In the genomic region with DNA sequence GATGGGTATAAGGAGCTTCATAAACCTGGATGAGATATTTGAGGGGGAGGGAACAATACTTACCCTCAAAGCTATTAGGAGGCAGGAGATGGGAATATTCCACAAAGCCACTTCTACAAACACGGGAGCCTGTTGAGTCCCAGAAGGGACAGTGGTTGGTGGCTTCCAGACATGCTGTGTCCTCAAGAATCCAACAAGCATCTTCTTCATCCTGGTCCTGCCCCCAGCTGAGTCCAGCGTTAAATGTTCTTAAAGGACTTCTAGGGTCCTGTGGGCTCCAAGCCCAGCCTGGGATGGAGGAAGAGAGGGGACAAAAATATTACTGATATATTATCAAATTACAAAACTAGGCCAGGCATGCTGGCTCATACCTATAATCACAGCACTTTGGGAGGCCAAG, we compare ENCODE assay signal across 1 cellular context.
A peak's percentile ranks its signal among the peaks of the same experiment; 100 is the strongest.
TF ChIP-seq lines count a peak whose summit lies in the region.

No MANE protein-coding gene starts in this region.

TF ChIP-seq in K562, 482 proteins besides CTCF, POLR2A, EP300 and RAD21:
- TF ChIP-seq TBL1XR1 (IDR thresholded peaks at IDR 0.05; ENCODE audit: low read length in 2 of 2) (no peak), ZNF551 (CRISPR knock-in tag; IDR thresholded peaks at IDR 0.05) (no peak), SUPT5H (IDR thresholded peaks at IDR 0.05) (peak; percentile 37; the same call in 1 of the 2 replicates), NCOR1 (IDR thresholded peaks at IDR 0.05) (0 out of 2 replicates have a peak, but pooled peaks have one; percentile 4), HNRNPK (IDR thresholded peaks at IDR 0.05; ENCODE audit: low read depth, low read length, poor library complexity, severe bottlenecking) (no peak)
- TF ChIP-seq, protein P1, sequence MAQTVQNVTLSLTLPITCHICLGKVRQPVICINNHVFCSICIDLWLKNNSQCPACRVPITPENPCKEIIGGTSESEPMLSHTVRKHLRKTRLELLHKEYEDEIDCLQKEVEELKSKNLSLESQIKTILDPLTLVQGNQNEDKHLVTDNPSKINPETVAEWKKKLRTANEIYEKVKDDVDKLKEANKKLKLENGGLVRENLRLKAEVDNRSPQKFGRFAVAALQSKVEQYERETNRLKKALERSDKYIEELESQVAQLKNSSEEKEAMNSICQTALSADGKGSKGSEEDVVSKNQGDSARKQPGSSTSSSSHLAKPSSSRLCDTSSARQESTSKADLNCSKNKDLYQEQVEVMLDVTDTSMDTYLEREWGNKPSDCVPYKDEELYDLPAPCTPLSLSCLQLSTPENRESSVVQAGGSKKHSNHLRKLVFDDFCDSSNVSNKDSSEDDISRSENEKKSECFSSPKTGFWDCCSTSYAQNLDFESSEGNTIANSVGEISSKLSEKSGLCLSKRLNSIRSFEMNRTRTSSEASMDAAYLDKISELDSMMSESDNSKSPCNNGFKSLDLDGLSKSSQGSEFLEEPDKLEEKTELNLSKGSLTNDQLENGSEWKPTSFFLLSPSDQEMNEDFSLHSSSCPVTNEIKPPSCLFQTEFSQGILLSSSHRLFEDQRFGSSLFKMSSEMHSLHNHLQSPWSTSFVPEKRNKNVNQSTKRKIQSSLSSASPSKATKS (CRISPR knock-in tag; IDR thresholded peaks at IDR 0.05): no peak
